ENCODE assay signal across 8 cellular contexts in the genomic region with DNA sequence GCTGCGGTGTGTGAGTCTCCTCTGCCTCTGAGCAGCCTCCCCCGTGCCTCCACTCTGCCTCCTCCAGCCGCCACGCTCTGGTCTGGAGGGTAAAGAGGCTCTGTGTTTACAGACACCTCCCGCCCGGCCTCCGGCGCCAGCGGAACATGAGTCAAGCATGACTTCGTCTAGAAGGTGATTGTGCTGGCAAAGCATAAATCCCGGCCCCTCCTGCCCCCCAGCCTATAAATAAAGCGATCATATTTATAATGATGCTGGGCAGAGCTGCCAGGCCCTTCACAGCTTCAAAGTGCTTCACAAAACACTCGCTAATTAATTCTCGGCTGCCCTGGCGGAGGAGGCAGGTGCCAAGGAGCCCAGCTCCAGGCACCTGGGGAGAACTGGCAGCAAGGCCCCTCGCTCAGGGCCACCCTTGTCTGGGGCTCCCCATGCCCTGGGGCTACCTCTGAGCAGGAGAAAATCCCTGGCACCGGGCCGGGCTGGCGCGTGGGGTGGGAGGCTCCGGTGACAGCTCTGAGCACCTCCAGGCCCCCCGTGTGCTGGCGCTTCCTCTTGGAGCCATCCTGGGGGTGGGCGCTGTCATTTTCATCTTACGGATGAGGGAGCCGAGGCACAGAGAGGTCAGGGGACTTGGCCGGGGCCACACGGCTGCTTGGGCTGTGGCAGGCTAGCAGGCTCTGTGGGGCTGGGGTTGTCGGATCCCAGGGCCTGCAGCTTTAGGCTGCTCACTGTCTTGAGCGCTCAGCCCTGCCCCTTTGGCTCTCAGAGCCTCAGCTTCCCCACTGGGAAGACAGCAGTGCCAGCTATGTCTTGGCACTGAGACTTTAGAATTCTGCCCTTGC.
A peak's percentile ranks its signal among the peaks of the same experiment; 100 is the strongest.
DNase-seq lines count a peak whose midpoint lies in the region; ATAC-seq and TF ChIP-seq lines count a peak whose summit lies in the region.

No MANE protein-coding gene starts in this region.

- TF ChIP-seq CTCF in neutrophil (IDR thresholded peaks at IDR 0.05) (no peak), GM13977 (IDR thresholded peaks at IDR 0.05; ENCODE audit: extremely low read depth, insufficient read depth, missing control alignments) (no peak)

- H3K4me1 Mint-ChIP-seq in activated T-helper 17 cell treated with anti-CD3 and anti-CD28 coated beads, Interleukin-2, amount 50 U/mL, for 72 hours = peaks cover 6% of the 10 kb centered on the region

- peaks cover 94% of the 10 kb centered on the region for H3K36me3 ChIP-seq in neutrophil

- no peaks in the 10 kb centered on the region for H3K36me3 Mint-ChIP-seq in activated T-helper 17 cell treated with anti-CD3 and anti-CD28 coated beads, Interleukin-2, amount 50 U/mL, for 72 hours (ENCODE audit: low read depth)

- peak overlapping the region; percentile 100 for H3K27ac ChIP-seq in neutrophil

- no peak for ATAC-seq in GM18907 (IDR thresholded peaks at IDR 0.05; ENCODE audit: unreplicated experiment)
- ATAC-seq in GM21528 (IDR thresholded peaks at IDR 0.05; ENCODE audit: low FRiP score, unreplicated experiment) = no peak
- no peak for ATAC-seq in activated T-helper 17 cell treated with anti-CD3 and anti-CD28 coated beads, Interleukin-2, amount 50 U/mL, for 72 hours (replicated peaks)

- no peak overlapping the region for H3K4me3 Mint-ChIP-seq in activated T-helper 17 cell treated with anti-CD3 and anti-CD28 coated beads, Interleukin-2, amount 50 U/mL, for 72 hours

- no peaks in the 10 kb centered on the region for H3K9me3 ChIP-seq in neutrophil

- no peak overlapping the region for H3K27ac Mint-ChIP-seq in activated T-helper 17 cell treated with anti-CD3 and anti-CD28 coated beads, Interleukin-2, amount 50 U/mL, for 72 hours

- in situ Hi-C loops in Caki2 (cut with HindIII; ENCODE audit: low pct_unique_long_range_greater_than_20kb, low sequenced_read_pairs) = no loop called here
- in situ Hi-C loops in GM13977 (cut with MboI; ENCODE audit: low pct_unique_long_range_greater_than_20kb, low sequenced_read_pairs, unreplicated experiment) = no loop called here

- no peaks in the 10 kb centered on the region for H3K9me3 Mint-ChIP-seq in activated T-helper 17 cell treated with anti-CD3 and anti-CD28 coated beads, Interleukin-2, amount 50 U/mL, for 72 hours

- H3K27me3 Mint-ChIP-seq in activated T-helper 17 cell treated with anti-CD3 and anti-CD28 coated beads, Interleukin-2, amount 50 U/mL, for 72 hours = no peaks in the 10 kb centered on the region

- H3K4me3 ChIP-seq in neutrophil (ENCODE audit: low read depth in 1 of 2, low read length in 1 of 2) = no peak overlapping the region

- DNase-seq in Caki2 (ENCODE audit: low read depth) = peak; percentile 76
- DNase-seq in NCI-H2227 treated with DMSO at 0.1 percent for 48 hours (lab: John Stamatoyannopoulos, UW) = peak; percentile 29
- peak; percentile 93 for DNase-seq in dermis blood vessel endothelial cell
- no peak for DNase-seq in GM13977 (ENCODE audit: low spot score)

- no peaks in the 10 kb centered on the region for H3K27me3 ChIP-seq in neutrophil

- peaks cover 38 to 39% of the 10 kb centered on the region in 2 experiments for H3K4me1 ChIP-seq in neutrophil (ENCODE audit: control insufficient read depth in 1 of 2, insufficient read depth in 1 of 2, low read depth in 1 of 2, low read length in 1 of 2)
